ENCODE assay signal across 8 cellular contexts in the genomic region with DNA sequence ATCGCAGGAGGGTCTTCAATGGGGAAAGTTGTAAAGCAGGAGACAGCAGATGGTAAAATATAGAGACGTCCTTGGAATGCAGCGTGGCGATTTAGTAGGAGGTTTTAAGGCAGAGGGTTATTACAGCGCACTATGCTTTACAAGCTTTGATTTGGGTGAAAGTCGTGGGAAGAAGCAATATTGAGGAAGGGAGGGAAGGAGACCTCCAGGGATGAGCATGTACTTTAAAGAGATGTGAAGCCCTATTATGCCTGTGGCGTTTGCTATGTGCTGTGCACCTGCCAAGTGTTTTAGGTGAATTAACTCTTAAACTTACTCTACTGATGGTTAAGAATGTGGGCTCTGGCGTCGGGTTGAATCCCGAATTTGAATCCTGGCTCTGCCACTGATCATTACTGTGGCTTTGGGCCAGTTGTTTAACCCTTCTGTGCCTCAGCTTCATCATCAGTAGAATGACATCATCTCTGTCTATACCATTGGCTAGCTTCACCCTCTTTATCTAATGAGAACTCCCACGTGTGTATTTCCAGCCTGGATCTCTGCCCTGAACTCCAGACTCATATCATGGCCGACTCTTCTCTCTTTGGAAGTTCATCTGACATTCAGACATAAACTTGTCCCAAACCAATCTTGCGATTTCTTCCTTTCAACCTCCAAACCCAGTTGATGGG. TPM values are rescaled to one million over a fixed set of nuclear protein-coding genes. Genes with fewer than 3 reads are reported as not detected.
DNase-seq lines count a peak whose midpoint lies in the region; ATAC-seq and TF ChIP-seq lines count a peak whose summit lies in the region.

No MANE protein-coding gene starts in this region.

- ATAC-seq in GM21381 (IDR thresholded peaks at IDR 0.05; ENCODE audit: unreplicated experiment) = no peak
- ATAC-seq in HG03439 (IDR thresholded peaks at IDR 0.05; ENCODE audit: unreplicated experiment) = no peak

- H3K4me3 ChIP-seq in adipocyte (ENCODE audit: low read length) (peak overlapping the region; percentile 87), iPS-20b (ENCODE audit: low read length) (peak overlapping the region; percentile 95), thyroid gland (replicated peaks in 1 of 3) (peak overlapping the region; percentile 16 to 64 (median 52))

- TF ChIP-seq CTCF in thyroid gland (IDR thresholded peaks at IDR 0.05) = no peak

- H3K4me1 ChIP-seq in adipocyte (ENCODE audit: control insufficient read depth, insufficient read depth, low read length) (peaks cover 14% of the 10 kb centered on the region), iPS-20b (ENCODE audit: insufficient read depth, low read length) (no peaks in the 10 kb centered on the region), thyroid gland (peaks cover 6 to 25% of the 10 kb centered on the region in 2 donors)

- intact Hi-C loops in thyroid gland (cut with DNase I) = no loop called here

- H3K27me3 ChIP-seq in adipocyte (replicated peaks; ENCODE audit: control insufficient read depth, insufficient read depth, low read length) (no peaks in the 10 kb centered on the region), iPS-20b (ENCODE audit: insufficient read depth, low read length) (peaks cover 6% of the 10 kb centered on the region; the same call in 1 of the 2 replicates), thyroid gland (no peaks in the 10 kb centered on the region)

- H3K9me3 ChIP-seq in adipocyte (ENCODE audit: control insufficient read depth, low read length) = no peaks in the 10 kb centered on the region
- H3K9me3 ChIP-seq in iPS-20b (ENCODE audit: insufficient read depth, low read depth, low read length) = no peaks in the 10 kb centered on the region
- no peaks in the 10 kb centered on the region for H3K9me3 ChIP-seq in thyroid gland

- WGBS in thyroid gland, 2 donors = 12 to 14% methylated on average over 13 of the region's 13 CpGs

- H3K27ac ChIP-seq in iPS-20b (ENCODE audit: low read length) (no peak overlapping the region), thyroid gland (peak overlapping the region in 2 of 3 donors; percentile 51 to 57)

- H3K36me3 ChIP-seq in adipocyte (ENCODE audit: control insufficient read depth, insufficient read depth, low read length, severe bottlenecking) (no peaks in the 10 kb centered on the region), iPS-20b (ENCODE audit: insufficient read depth, low read depth, low read length) (no peaks in the 10 kb centered on the region), thyroid gland (no peaks in the 10 kb centered on the region)

- H3K9ac ChIP-seq in adipocyte (ENCODE audit: low read length) (peak overlapping the region; percentile 87), iPS-20b (ENCODE audit: low read depth, low read length) (peak overlapping the region; percentile 87)

- peak; percentile 50 for DNase-seq in DMS53 (lab: John Stamatoyannopoulos, UW)
- no peak for DNase-seq in DMS53 treated with DMSO at 0.1 percent for 48 hours (lab: John Stamatoyannopoulos, UW; ENCODE audit: unreplicated experiment)
- DNase-seq in adipocyte (ENCODE audit: low read depth) = peak; percentile 36
- no peak for DNase-seq in thyroid gland
- no peak for DNase-seq in NCI-H2081 (lab: John Stamatoyannopoulos, UW)

- TF ChIP-seq POLR2A in thyroid gland (IDR thresholded peaks at IDR 0.05) = no peak

RNA-seq across cellular contexts. Expression of a gene that starts 0.6 kb away (rescaled TPM):
- 10 to 100 TPM in 2 of 4 donors, 1 to 10 TPM in 2; 8.5 to 12.4 (median 9.8) TPM for total RNA-seq in thyroid gland

RNA-seq across cellular contexts. Expression of a gene that starts 22.2 kb away (rescaled TPM):
- 1 to 10 TPM; 1.5 to 3.6 (median 2.6) TPM for total RNA-seq in thyroid gland

RNA-seq across cellular contexts. Expression of a gene that starts 27.0 kb away (rescaled TPM):
- 1 to 10 TPM in 1 of 4 donors, not detected in 3; 2.0 TPM for total RNA-seq in thyroid gland

RNA-seq across cellular contexts. Expression of a gene that starts 45.0 kb away (rescaled TPM):
- not detected for total RNA-seq in thyroid gland

Comparison
In these comparisons a context has a peak if more than half of its experiments do, and no peak if none do; other contexts are left out.
1. DNase-seq: peak in DMS53 (single experiment) and adipocyte (single experiment); none in DMS53 treated with DMSO at 0.1 percent for 48 hours (single experiment), thyroid gland (0 of 2) and NCI-H2081 (0 of 2).
2. Peak in every context shown above with its lines, with median percentiles within 50 percentile points of each other: H3K4me3 ChIP-seq.